ENCODE assay signal across 25 cellular contexts in genomic region chr15:25682349-25682748, GRCh38.
DNase-seq lines count a peak whose midpoint lies in the region; ATAC-seq and TF ChIP-seq lines count a peak whose summit lies in the region.
"Had no signal": no experiment of that assay in that cellular context is flagged by ENCODE, and none has a peak within 500 bp of the region (broad histone marks: within the 10 kb centered on the region; RNA-seq: fewer than 3 reads in every experiment).

No MANE protein-coding gene starts in this region.

- ATAC-seq in heart right ventricle (peak; percentile 23 to 80 (median 73)), upper lobe of right lung (peak; percentile 37), HG02885 (IDR thresholded peaks at IDR 0.05; ENCODE audit: poor library complexity, unreplicated experiment) (no peak), HG03442 (IDR thresholded peaks at IDR 0.05; ENCODE audit: unreplicated experiment) (no peak)
- ATAC-seq: esophagus mucosa; Panc1; right lobe of liver; stimulated activated memory B cell treated with anti-CD40 and anti-IgM and Interleukin-4, amounts not matched to agents 10 μg/mL and 1 μg/mL and 100 μg/mL, for 72 hours had no signal

- DNase-seq in heart right ventricle: peak in 1 of 2 donors; percentile 60
- DNase-seq in osteocyte (ENCODE audit: extremely low spot score, unreplicated experiment): no peak
- no peak for DNase-seq in upper lobe of right lung
- DNase-seq in NCI-H1105 treated with DMSO at 0.1 percent for 48 hours (lab: John Stamatoyannopoulos, UW): no peak
- DNase-seq: activated CD4-positive, alpha-beta T cell treated with anti-CD3 and anti-CD28 coated beads, Interleukin-2, amount 50 U/mL, for 1 hour; activated effector memory CD4-positive, alpha-beta T cell treated with Interleukin-2 at 50 U/mL for 16 hours; AML-193; DMS79; glutamatergic neuron; GOT3; KBM-7; NCI-H187 treated with DMSO at 0.1 percent for 48 hours; NCI-H345; right lobe of liver; stimulated activated CD4-positive, alpha-beta T cell treated with anti-CD3 and anti-CD28 coated beads, Interleukin-1b, Interleukin-23, amount 100 ng/mL, for 48 hours; T-helper 2 cell; trophoblast cell; WERI-Rb-1 had no signal

- H3K9me3 Mint-ChIP-seq in osteocyte (ENCODE audit: unreplicated experiment): no peaks in the 10 kb centered on the region

- TF ChIP-seq CTCF in heart right ventricle (IDR thresholded peaks at IDR 0.05) (no peak), osteocyte (IDR thresholded peaks at IDR 0.05) (no peak), upper lobe of right lung (IDR thresholded peaks at IDR 0.05) (no peak)

- peaks cover 0 to 14% (median 0%) of the 10 kb centered on the region in 9 donors for H3K36me3 ChIP-seq in heart right ventricle
- peaks cover 9% of the 10 kb centered on the region for H3K36me3 ChIP-seq in upper lobe of right lung
- H3K36me3 ChIP-seq: cardiac muscle cell, right lobe of liver, WERI-Rb-1 had no signal

- peaks cover 24% of the 10 kb centered on the region for H3K4me1 Mint-ChIP-seq in osteocyte (ENCODE audit: unreplicated experiment)
- H3K4me1 Mint-ChIP-seq: stimulated activated memory B cell treated with anti-CD40 and anti-IgM and Interleukin-4, amounts not matched to agents 10 μg/mL and 1 μg/mL and 100 μg/mL, for 72 hours had no signal

- peaks cover 0 to 5% (median 0%) of the 10 kb centered on the region in 11 donors for H3K9me3 ChIP-seq in heart right ventricle
- H3K9me3 ChIP-seq in upper lobe of right lung: no peaks in the 10 kb centered on the region
- H3K9me3 ChIP-seq: right lobe of liver had no signal

- H3K27ac ChIP-seq in cingulate gyrus (ENCODE audit: low read depth, low read length): peak overlapping the region; percentile 65
- H3K27ac ChIP-seq in heart right ventricle: peak overlapping the region in 7 of 10 donors; percentile 13 to 44 (median 32)
- H3K27ac ChIP-seq in upper lobe of right lung: no peak overlapping the region
- H3K27ac ChIP-seq: cardiac muscle cell, right lobe of liver, WERI-Rb-1 had no signal

- peaks cover 63% of the 10 kb centered on the region for H3K36me3 Mint-ChIP-seq in osteocyte (ENCODE audit: unreplicated experiment)
- H3K36me3 Mint-ChIP-seq: stimulated activated memory B cell treated with anti-CD40 and anti-IgM and Interleukin-4, amounts not matched to agents 10 μg/mL and 1 μg/mL and 100 μg/mL, for 72 hours had no signal

- 18 to 33% methylated on average over 7 of the region's 7 CpGs for WGBS in heart right ventricle, 2 donors

- H3K4me1 ChIP-seq in heart right ventricle (peaks cover 3 to 36% (median 23%) of the 10 kb centered on the region in 9 donors), upper lobe of right lung (no peaks in the 10 kb centered on the region)
- H3K4me1 ChIP-seq: right lobe of liver had no signal

- H3K27ac Mint-ChIP-seq in osteocyte (ENCODE audit: unreplicated experiment): peak overlapping the region; percentile 18
- H3K27ac Mint-ChIP-seq: stimulated activated memory B cell treated with anti-CD40 and anti-IgM and Interleukin-4, amounts not matched to agents 10 μg/mL and 1 μg/mL and 100 μg/mL, for 72 hours had no signal

- H3K4me3 ChIP-seq in heart right ventricle: no peak overlapping the region
- no peak overlapping the region for H3K4me3 ChIP-seq in upper lobe of right lung
- H3K4me3 ChIP-seq: cardiac muscle cell, right lobe of liver had no signal

- H3K4me3 Mint-ChIP-seq in osteocyte (ENCODE audit: unreplicated experiment): no peak overlapping the region
- H3K4me3 Mint-ChIP-seq: stimulated activated memory B cell treated with anti-CD40 and anti-IgM and Interleukin-4, amounts not matched to agents 10 μg/mL and 1 μg/mL and 100 μg/mL, for 72 hours had no signal

- H3K27me3 ChIP-seq in heart right ventricle: no peaks in the 10 kb centered on the region
- no peaks in the 10 kb centered on the region for H3K27me3 ChIP-seq in upper lobe of right lung
- H3K27me3 ChIP-seq: cardiac muscle cell, right lobe of liver had no signal

- intact Hi-C loops in heart right ventricle (cut with DNase I) (loop anchor here in 1 of 10 donors (5.0 to 10.0 kb wide), 2 partner anchors 115 to 148 kb away; no protein-coding TSS in a partner anchor), upper lobe of right lung (cut with DNase I) (no loop called here)

- no peaks in the 10 kb centered on the region for H3K27me3 Mint-ChIP-seq in osteocyte (ENCODE audit: unreplicated experiment)
- H3K27me3 Mint-ChIP-seq: stimulated activated memory B cell treated with anti-CD40 and anti-IgM and Interleukin-4, amounts not matched to agents 10 μg/mL and 1 μg/mL and 100 μg/mL, for 72 hours had no signal

Comparison
In these comparisons a context has a peak if more than half of its experiments do, and no peak if none do; other contexts are left out.
1. ATAC-seq: peak in heart right ventricle (8 of 8) and upper lobe of right lung (single experiment); none in HG02885 (single experiment) and HG03442 (single experiment).